14 cellular contexts compared by ENCODE assay signal in genomic region chr20:24950128-24950835, GRCh38. TPM values are rescaled to one million over a fixed set of nuclear protein-coding genes. Genes with fewer than 3 reads are reported as not detected.
DNase-seq lines count a peak whose midpoint lies in the region; ATAC-seq and TF ChIP-seq lines count a peak whose summit lies in the region.
"Had no signal": no experiment of that assay in that cellular context is flagged by ENCODE, and none has a peak within 500 bp of the region (broad histone marks: within the 10 kb centered on the region; RNA-seq: fewer than 3 reads in every experiment).

No MANE protein-coding gene starts in this region.

- POLR2A ChIA-PET in CD8-positive, alpha-beta memory T cell (lab: Charles Lee): interaction anchor here (1.6 to 4.7 kb wide), 3 partner anchors 10 to 18 kb away, joined by 3 to 34 read pairs (median 6); no protein-coding TSS in a partner anchor
- POLR2A ChIA-PET in activated CD4-positive, alpha-beta memory T cell treated with anti-CD3 and anti-CD28 coated beads for 36 hours (lab: Charles Lee): interaction anchor here (1.6 to 2.9 kb wide), 3 partner anchors 10 to 107 kb away, joined by 7 to 15 read pairs (median 8); partner anchors contain the start of gene ACSS1

- peaks cover 38% of the 10 kb centered on the region for H3K4me1 ChIP-seq in CD8-positive, alpha-beta memory T cell (ENCODE audit: insufficient read depth, low read length)
- peaks cover 0 to 8% (median 0%) of the 10 kb centered on the region in 3 donors for H3K4me1 ChIP-seq in esophagus squamous epithelium
- H3K4me1 ChIP-seq in GM23248 (ENCODE audit: insufficient read depth): no peaks in the 10 kb centered on the region
- H3K4me1 ChIP-seq: pancreas had no signal

- no peaks in the 10 kb centered on the region for H3F3A ChIP-seq in GM23248 (ENCODE audit: insufficient read depth)

- no peaks in the 10 kb centered on the region for H3K9me2 ChIP-seq in GM23248 (ENCODE audit: insufficient read depth)

- H3K4me1 Mint-ChIP-seq in CD8-positive, alpha-beta memory T cell: peaks cover 73 to 92% (median 77%) of the 10 kb centered on the region in 3 donors
- H3K4me1 Mint-ChIP-seq in activated CD4-positive, alpha-beta memory T cell treated with anti-CD3 and anti-CD28 coated beads for 36 hours (ENCODE audit: low read depth): peaks cover 59% of the 10 kb centered on the region

- CTCF ChIA-PET in CD8-positive, alpha-beta memory T cell (lab: Charles Lee): interaction anchor here (1.0 to 7.9 kb wide), 5 partner anchors 10 to 44 kb away, joined by 3 to 50 read pairs (median 6); no protein-coding TSS in a partner anchor
- CTCF ChIA-PET in activated CD4-positive, alpha-beta memory T cell treated with anti-CD3 and anti-CD28 coated beads for 36 hours (lab: Charles Lee): interaction anchor here (0.6 to 1.6 kb wide), 3 partner anchors 10 to 209 kb away, joined by 3 read pairs; no protein-coding TSS in a partner anchor

- TF ChIP-seq CTCF in esophagus squamous epithelium (IDR thresholded peaks at IDR 0.05): no peak

- no peaks in the 10 kb centered on the region for H4K20me1 ChIP-seq in GM23248 (ENCODE audit: insufficient read depth)

- H3K27ac Mint-ChIP-seq in CD8-positive, alpha-beta memory T cell: peak overlapping the region; percentile 92 to 100 (median 98)
- peak overlapping the region; percentile 96 for H3K27ac Mint-ChIP-seq in activated CD4-positive, alpha-beta memory T cell treated with anti-CD3 and anti-CD28 coated beads for 36 hours

- DNase-seq in CD8-positive, alpha-beta memory T cell: peak in 1 of 5 donors; percentile 54
- no peak for DNase-seq in activated CD4-positive, alpha-beta memory T cell treated with anti-CD3 and anti-CD28 coated beads for 36 hours
- DNase-seq in esophagus squamous epithelium (lab: John Stamatoyannopoulos, UW) (no peak), G401 (ENCODE audit: low spot score) (no peak), GM23248 (no peak), MV-4-11 (lab: John Stamatoyannopoulos, UW) (no peak)
- DNase-seq: activated CD4-positive, alpha-beta T cell treated with anti-CD3 and anti-CD28 coated beads, Interleukin-2, amount 50 U/mL, for 4 hours; MM.1S; NCI-H446; stimulated activated CD4-positive, alpha-beta T cell treated with anti-CD3 and anti-CD28 coated beads, Interleukin-4, amount 100 ng/mL, for 4 hours had no signal

- H3K27ac ChIP-seq in CD8-positive, alpha-beta memory T cell (ENCODE audit: low read depth, low read length): peak overlapping the region; percentile 94
- H3K27ac ChIP-seq in esophagus squamous epithelium: peak overlapping the region; percentile 16 to 68 (median 45)
- peak overlapping the region in 18 of 21 experiments; percentile 22 to 94 (median 71) for H3K27ac ChIP-seq in skin epidermis
- H3K27ac ChIP-seq in GM23248: no peak overlapping the region

- no peaks in the 10 kb centered on the region for H3K27me3 ChIP-seq in CD8-positive, alpha-beta memory T cell (ENCODE audit: insufficient read depth, low read length, poor library complexity, severe bottlenecking)
- H3K27me3 ChIP-seq in esophagus squamous epithelium (peaks cover 0 to 5% (median 0%) of the 10 kb centered on the region in 4 donors), GM23248 (replicated peaks; ENCODE audit: insufficient read depth) (no peaks in the 10 kb centered on the region)
- H3K27me3 ChIP-seq: pancreas had no signal

- WGBS in esophagus squamous epithelium, 2 donors: 72% methylated on average over 6 of the region's 12 CpGs; no CpG with 5 or more reads in 1 of the 2 donors
- WGBS in GM23248 (ENCODE audit: low coverage in 1 of 2, low lambda C conversion rate in 2 of 2, missing lambda C conversion rate in 2 of 2), 2 experiments: 65 to 72% methylated on average over 9 to 12 of the region's 12 CpGs

- H3K4me3 ChIP-seq in CD8-positive, alpha-beta memory T cell (ENCODE audit: low read length): peak overlapping the region; percentile 81
- peak overlapping the region in 2 of 4 donors; percentile 37 to 46 for H3K4me3 ChIP-seq in esophagus squamous epithelium
- peak overlapping the region; percentile 8 to 34 (median 24) for H3K4me3 ChIP-seq in skin epidermis
- no peak overlapping the region for H3K4me3 ChIP-seq in GM23248

- H2AFZ ChIP-seq in GM23248: no peak overlapping the region

- no peaks in the 10 kb centered on the region for H3K79me2 ChIP-seq in GM23248 (ENCODE audit: insufficient read depth)

- intact Hi-C loops in activated CD4-positive, alpha-beta memory T cell treated with anti-CD3 and anti-CD28 coated beads for 36 hours (cut with micrococcal nuclease): no loop called here
- intact Hi-C loops in esophagus squamous epithelium (cut with DNase I): no loop called here

- H3K4me3 Mint-ChIP-seq in CD8-positive, alpha-beta memory T cell: peak overlapping the region; percentile 90 to 99 (median 96)
- peak overlapping the region; percentile 83 for H3K4me3 Mint-ChIP-seq in activated CD4-positive, alpha-beta memory T cell treated with anti-CD3 and anti-CD28 coated beads for 36 hours

- H3K27me3 Mint-ChIP-seq in CD8-positive, alpha-beta memory T cell: no peaks in the 10 kb centered on the region
- H3K27me3 Mint-ChIP-seq in activated CD4-positive, alpha-beta memory T cell treated with anti-CD3 and anti-CD28 coated beads for 36 hours: no peaks in the 10 kb centered on the region

- H3K4me2 ChIP-seq in GM23248 (ENCODE audit: unreplicated experiment): no peak overlapping the region

- peaks cover 9% of the 10 kb centered on the region for H3K36me3 ChIP-seq in CD8-positive, alpha-beta memory T cell (ENCODE audit: insufficient read depth, low read length)
- H3K36me3 ChIP-seq in esophagus squamous epithelium: no peaks in the 10 kb centered on the region
- no peaks in the 10 kb centered on the region for H3K36me3 ChIP-seq in GM23248 (ENCODE audit: low read depth)
- H3K36me3 ChIP-seq: pancreas had no signal

- peaks cover 11 to 74% (median 24%) of the 10 kb centered on the region in 3 donors for H3K36me3 Mint-ChIP-seq in CD8-positive, alpha-beta memory T cell
- H3K36me3 Mint-ChIP-seq in activated CD4-positive, alpha-beta memory T cell treated with anti-CD3 and anti-CD28 coated beads for 36 hours: peaks cover 43% of the 10 kb centered on the region

- TF ChIP-seq POLR2A in esophagus squamous epithelium (IDR thresholded peaks at IDR 0.05): no peak

- no peak for ATAC-seq in GM21576 (IDR thresholded peaks at IDR 0.05; ENCODE audit: unreplicated experiment)

- H3K9me3 ChIP-seq in CD8-positive, alpha-beta memory T cell (ENCODE audit: low read length): no peaks in the 10 kb centered on the region
- H3K9me3 ChIP-seq in esophagus squamous epithelium (peaks cover 0 to 3% (median 0%) of the 10 kb centered on the region in 3 donors), GM23248 (ENCODE audit: low read depth) (no peaks in the 10 kb centered on the region)
- H3K9me3 ChIP-seq: pancreas had no signal

- in situ Hi-C loops in G401 (cut with HindIII; ENCODE audit: low sequenced_read_pairs) (no loop called here), GM23248 (cut with MboI) (no loop called here)

- peaks cover 6 to 24% (median 19%) of the 10 kb centered on the region in 5 donors for H3K9me3 Mint-ChIP-seq in CD8-positive, alpha-beta memory T cell
- H3K9me3 Mint-ChIP-seq in activated CD4-positive, alpha-beta memory T cell treated with anti-CD3 and anti-CD28 coated beads for 36 hours: peaks cover 33% of the 10 kb centered on the region

- no peak overlapping the region for H3K9ac ChIP-seq in GM23248

RNA-seq across cellular contexts. Expression of gene CST7, which starts 1.2 kb away (rescaled TPM):
- 100 to 1,000 TPM; 124 to 131 TPM for total RNA-seq in CD8-positive, alpha-beta memory T cell
- 889 TPM for polyA plus RNA-seq in CD8-positive, alpha-beta memory T cell
- total RNA-seq in activated CD4-positive, alpha-beta memory T cell treated with anti-CD3 and anti-CD28 coated beads for 36 hours: 10 to 100 TPM; 81.8 to 83.1 TPM
- total RNA-seq in esophagus squamous epithelium: 1 to 10 TPM; 2.5 to 6.1 (median 4.1) TPM
- total RNA-seq in G401 (2014; rRNA removed; shearing (Covaris generic)): not detected in 2 replicates
- not detected in 2 replicates for total RNA-seq in GM23248 (2014; rRNA removed; shearing (Covaris generic))
- not detected in 2 replicates for polyA plus RNA-seq in GM23248 (2016; fragmentation: Nextera tagmentation; extraction: Ambion mirVana)
- polyA plus RNA-seq: keratinocyte had no signal

RNA-seq across cellular contexts. Expression of gene APMAP, which starts 42.3 kb away (rescaled TPM):
- total RNA-seq in CD8-positive, alpha-beta memory T cell: 10 to 100 TPM; 82.5 to 83.6 TPM
- polyA plus RNA-seq in CD8-positive, alpha-beta memory T cell: 228 TPM
- total RNA-seq in activated CD4-positive, alpha-beta memory T cell treated with anti-CD3 and anti-CD28 coated beads for 36 hours: 10 to 100 TPM; 45.5 to 46.6 TPM
- 10 to 100 TPM; 16.7 to 38.4 (median 25.6) TPM for total RNA-seq in esophagus squamous epithelium
- total RNA-seq in G401 (2014; rRNA removed; shearing (Covaris generic)): 94.6 and 98.6 TPM in 2 replicates
- total RNA-seq in GM23248 (2014; rRNA removed; shearing (Covaris generic)): 109 and 129 TPM in 2 replicates
- polyA plus RNA-seq in GM23248 (2016; fragmentation: Nextera tagmentation; extraction: Ambion mirVana): 123 and 129 TPM in 2 replicates

Comparison
In these comparisons a context has a peak if more than half of its experiments do, and no peak if none do; other contexts are left out.
1. RNA of gene CST7, which starts 1.2 kb away (total RNA-seq): 124 to 131 TPM in CD8-positive, alpha-beta memory T cell and 81.8 to 83.1 TPM in activated CD4-positive, alpha-beta memory T cell treated with anti-CD3 and anti-CD28 coated beads for 36 hours; 2.5 to 6.1 TPM in esophagus squamous epithelium, not detected in G401 and not detected in GM23248; every median in the first group is over 10 times any median in the second.